In genomic region chr10:106655606-106656005, GRCh38 we compare ENCODE assay signal across 24 cellular contexts.
"Had no signal": no experiment of that assay in that cellular context is flagged by ENCODE, and none has a peak within 500 bp of the region (broad histone marks: within the 10 kb centered on the region; RNA-seq: fewer than 3 reads in every experiment).

No MANE protein-coding gene starts in this region.

- H3K36me3 ChIP-seq: MG63 had no signal

- H3K27me3 ChIP-seq: MG63 had no signal

- DNase-seq: IMR-90; Karpas-422; KG1; MG63; NCI-H1092 treated with DMSO at 0.1 percent for 48 hours; NCI-H1417 treated with DMSO at 0.1 percent for 48 hours; NCI-H1694; NCI-H187 treated with DMSO at 0.1 percent for 48 hours; NCI-H2029 treated with DMSO at 0.1 percent for 48 hours; NCI-H2171 treated with DMSO at 0.1 percent for 48 hours; NCI-H345; NCI-H446 treated with DMSO at 0.1 percent for 48 hours; NCI-H510A treated with DMSO at 0.1 percent for 48 hours; NCI-H526; NCI-H748 treated with DMSO at 0.1 percent for 48 hours; NK-92 treated with Interleukin-12 subunit alpha and Interleukin-12 subunit beta, amount 100 ng/mL, for 24 hours; PC-3; SHP77; SK-N-SH; SW 1271; T-cell had no signal

- H3K9me3 ChIP-seq: MG63, SK-N-SH had no signal

- H3K4me3 ChIP-seq: MG63 had no signal

- H3K27ac ChIP-seq: RWPE1 had no signal

- ATAC-seq: HepG2, Panc1, PC-3, T-cell had no signal
